Comparison of ENCODE assay signal across 8 cellular contexts in the genomic region with DNA sequence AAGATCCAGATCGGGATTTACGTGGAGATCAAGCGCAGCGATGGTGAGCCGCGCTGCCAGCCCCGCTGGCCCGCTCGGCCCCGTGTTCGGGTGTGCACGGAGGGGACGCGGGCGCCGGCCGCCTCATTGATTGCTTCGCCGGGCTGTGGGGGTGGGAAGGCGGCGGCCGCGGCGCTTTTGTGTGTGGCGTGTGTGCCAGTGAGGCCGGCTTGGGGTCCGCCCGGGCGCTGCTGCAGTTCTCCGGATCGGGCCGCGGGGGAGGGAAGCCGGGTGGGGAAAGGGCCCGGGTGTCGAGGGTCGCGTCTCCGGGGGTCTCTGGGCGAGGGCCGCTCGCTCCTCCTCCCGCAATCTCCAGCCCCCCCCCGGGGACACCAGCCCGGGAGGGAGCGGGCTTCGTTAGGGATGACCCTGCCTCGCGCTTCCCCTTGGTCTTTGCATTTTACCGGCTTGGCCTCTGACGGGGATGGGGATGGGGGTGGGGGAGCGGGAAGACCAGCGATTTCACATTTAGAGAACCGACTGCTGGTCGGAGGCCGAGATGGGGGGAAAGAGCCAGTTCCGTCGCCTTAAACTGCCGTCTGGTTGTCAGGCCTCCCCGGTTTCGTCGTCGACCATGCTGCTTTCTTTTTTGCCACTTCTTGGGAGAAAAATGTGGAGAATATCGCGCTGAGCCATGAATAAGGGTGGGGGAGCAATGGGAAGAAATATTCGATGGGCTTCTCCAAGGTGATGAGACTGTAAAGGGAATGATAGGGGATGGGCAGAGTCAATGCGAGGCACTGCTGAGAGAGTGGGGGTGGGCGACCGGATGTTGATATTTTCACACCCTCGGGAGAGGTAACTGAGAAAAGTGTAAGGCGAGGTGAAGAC. TPM values are rescaled to one million over a fixed set of nuclear protein-coding genes. Genes with fewer than 3 reads are reported as not detected.
DNase-seq lines count a peak whose midpoint lies in the region; ATAC-seq, FAIRE-seq and TF ChIP-seq lines count a peak whose summit lies in the region.

No MANE protein-coding gene starts in this region.

- H3K4me3 ChIP-seq in HUES48 (ENCODE audit: low read depth, low read length): peak overlapping the region; percentile 98
- H3K4me3 ChIP-seq in K562: peak overlapping the region; percentile 97
- peak overlapping the region; percentile 93 for H3K4me3 ChIP-seq in iPS-18c (ENCODE audit: insufficient read depth, low read depth, low read length)
- peak overlapping the region; percentile 64 to 99 (median 95) for H3K4me3 ChIP-seq in skin epidermis

- H3K9ac ChIP-seq in HUES48 (ENCODE audit: low read depth, low read length) (peak overlapping the region; percentile 86), K562 (ENCODE audit: insufficient read depth in 1 of 2, low read depth in 2 of 2, low read length in 2 of 2) (peak overlapping the region; percentile 84 to 97)

- no peaks in the 10 kb centered on the region for H3K9me1 ChIP-seq in K562 (ENCODE audit: control insufficient read depth, insufficient read depth, low read length)

- TF ChIP-seq RAD21 in K562 (CRISPR knock-in tag; conservative IDR thresholded peaks at IDR 0.05 in 1 of 2, IDR thresholded peaks at IDR 0.05 in 1 of 2): no peak

- BruUV-seq in K562 (replicated peaks; lab: Mats Ljungman, UMichigan): no TSS peak

- TF ChIP-seq CTCF in K562 (IDR thresholded peaks at IDR 0.05 in 2 of 3, conservative IDR thresholded peaks at IDR 0.05 in 1 of 3; ENCODE audit: insufficient read depth in 2 of 3, low read depth in 1 of 3, low read length in 3 of 3): no peak

- POLR2A ChIA-PET in K562 (lab: Yijun Ruan, JAX): interaction anchor here (0.6 to 1.6 kb wide), 8 partner anchors 9 to 97 kb away, joined by 3 to 7 read pairs (median 5); a partner anchor contains a TSS

- in situ Hi-C loops in K562 (cut with MboI): no loop called here

- intact Hi-C loops in K562 (cut with micrococcal nuclease): loop anchor here (5.0 kb wide), 1 partner anchor 44 kb away; no protein-coding TSS in a partner anchor

- DNase-seq in D341Med (ENCODE audit: low spot score) (peak; percentile 38), T-helper 22 cell (ENCODE audit: low read depth) (peak; percentile 12), K562 (ENCODE audit: extremely low read depth in 1 of 4, low spot score in 3 of 4) (peak in 3 of 4 experiments; percentile 53 to 65 (median 57)), cerebellar nuclear complex (lab: John Stamatoyannopoulos, UW) (no peak)

- H3K36me3 ChIP-seq in HUES48 (ENCODE audit: control insufficient read depth, insufficient read depth, low read length): peaks cover 15% of the 10 kb centered on the region
- peaks cover 18% of the 10 kb centered on the region for H3K36me3 ChIP-seq in K562 (ENCODE audit: control insufficient read depth, insufficient read depth, low read length)

- H3K27me3 ChIP-seq in HUES48 (ENCODE audit: control insufficient read depth, insufficient read depth, low read length): no peaks in the 10 kb centered on the region
- no peaks in the 10 kb centered on the region for H3K27me3 ChIP-seq in K562 (ENCODE audit: control insufficient read depth in 2 of 2, insufficient read depth in 2 of 2, low read length in 2 of 2)

- H2AFZ ChIP-seq in K562 (ENCODE audit: low read depth, low read length): peak overlapping the region; percentile 51

- CTCF ChIA-PET in K562 (lab: Yijun Ruan, JAX; ENCODE audit: low intra/inter-chr PET ratio): no interaction called here

- TF ChIP-seq POLR2A in K562 (conservative IDR thresholded peaks at IDR 0.05): peak; percentile 31; the same call in 1 of the 2 replicates

- H3K4me2 ChIP-seq in K562 (ENCODE audit: insufficient read depth, low read length): peak overlapping the region; percentile 81

- peaks cover 60% of the 10 kb centered on the region for H3K79me2 ChIP-seq in K562 (ENCODE audit: control insufficient read depth, insufficient read depth, low read length)

- H3K27ac ChIP-seq in HUES48 (ENCODE audit: low read depth, low read length) (peak overlapping the region; percentile 94), K562 (ENCODE audit: extremely low read depth, low read depth, low read length) (peak overlapping the region; percentile 91), skin epidermis (peak overlapping the region; percentile 70 to 97 (median 90))

- H4K20me1 ChIP-seq in K562 (replicated peaks; ENCODE audit: control insufficient read depth, insufficient read depth, low read length): peaks cover 24% of the 10 kb centered on the region

- FAIRE-seq in K562 (lab: Jason Lieb, UNC): peak; percentile 71

- TF ChIP-seq EP300 in K562 (IDR thresholded peaks at IDR 0.05; ENCODE audit: low read length): no peak

- under 1% methylated on average over 34 of the region's 71 CpGs for WGBS in K562 (ENCODE audit: insufficient coverage, low coverage, missing lambda C conversion rate)

- H3K4me1 ChIP-seq in HUES48 (ENCODE audit: control insufficient read depth, insufficient read depth, low read length) (peaks cover 14% of the 10 kb centered on the region), K562 (replicated peaks in 1 of 2; ENCODE audit: control insufficient read depth in 2 of 2, insufficient read depth in 2 of 2, low read length in 2 of 2) (peaks cover 19 to 36% of the 10 kb centered on the region in 2 experiments; a peak in 4 of 5 replicates)

- H3K9me3 ChIP-seq in HUES48 (ENCODE audit: control insufficient read depth, insufficient read depth, low read length) (no peaks in the 10 kb centered on the region), K562 (replicated peaks; ENCODE audit: control insufficient read depth, insufficient read depth, low read depth, low read length) (no peaks in the 10 kb centered on the region), iPS-18c (ENCODE audit: control insufficient read depth, insufficient read depth, low read length) (peaks cover 2% of the 10 kb centered on the region)

- ATAC-seq in GM21390 (IDR thresholded peaks at IDR 0.05; ENCODE audit: unreplicated experiment): peak; percentile 25
- ATAC-seq in K562: peak; percentile 56

TF ChIP-seq in K562, 482 proteins besides CTCF, POLR2A, EP300 and RAD21 (continues in another document):
- TF ChIP-seq PHF21A (IDR thresholded peaks at IDR 0.05; ENCODE audit: borderline replicate concordance, low read depth): no peak
- TF ChIP-seq, protein P1, sequence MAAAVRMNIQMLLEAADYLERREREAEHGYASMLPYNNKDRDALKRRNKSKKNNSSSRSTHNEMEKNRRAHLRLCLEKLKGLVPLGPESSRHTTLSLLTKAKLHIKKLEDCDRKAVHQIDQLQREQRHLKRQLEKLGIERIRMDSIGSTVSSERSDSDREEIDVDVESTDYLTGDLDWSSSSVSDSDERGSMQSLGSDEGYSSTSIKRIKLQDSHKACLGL (CRISPR knock-in tag; IDR thresholded peaks at IDR 0.05; ENCODE audit: borderline replicate concordance, poor library complexity, severe bottlenecking): no peak
- no peak; the same call in 1 of the 2 replicates for TF ChIP-seq TCF3 (CRISPR knock-in tag; IDR thresholded peaks at IDR 0.05)
- TF ChIP-seq ZC3H11A (IDR thresholded peaks at IDR 0.05; ENCODE audit: low read depth, low read length): no peak
- 0 out of 2 replicates have a peak, but pooled peaks have one; percentile 7 for TF ChIP-seq RBM34 (IDR thresholded peaks at IDR 0.05; ENCODE audit: borderline replicate concordance, insufficient read depth, low read length)
- TF ChIP-seq, protein P2, sequence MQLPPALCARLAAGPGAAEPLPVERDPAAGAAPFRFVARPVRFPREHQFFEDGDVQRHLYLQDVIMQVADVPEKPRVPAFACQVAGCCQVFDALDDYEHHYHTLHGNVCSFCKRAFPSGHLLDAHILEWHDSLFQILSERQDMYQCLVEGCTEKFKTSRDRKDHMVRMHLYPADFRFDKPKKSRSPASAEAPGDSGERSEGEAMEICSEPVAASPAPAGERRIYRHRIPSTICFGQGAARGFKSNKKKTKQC (CRISPR knock-in tag; IDR thresholded peaks at IDR 0.05): 0 out of 2 replicates have a peak, but pooled peaks have one; percentile 54
- TF ChIP-seq MCM3 (IDR thresholded peaks at IDR 0.05): no peak
- TF ChIP-seq ZNF445 (CRISPR knock-in tag; IDR thresholded peaks at IDR 0.05; ENCODE audit: low read depth): no peak
- TF ChIP-seq BRCA1 (IDR thresholded peaks at IDR 0.05): no peak
- no peak for TF ChIP-seq BRCA1 (CRISPR knock-in tag; IDR thresholded peaks at IDR 0.05)
- TF ChIP-seq ETV1 (tag; conservative IDR thresholded peaks at IDR 0.05; ENCODE audit: low read depth): peak; percentile 85
- TF ChIP-seq POLR2G (IDR thresholded peaks at IDR 0.05; ENCODE audit: low read depth, low read length): peak; percentile 74
- no peak for TF ChIP-seq TFAM (CRISPR knock-in tag; conservative IDR thresholded peaks at IDR 0.05)
- no peak for TF ChIP-seq NCOA4 (IDR thresholded peaks at IDR 0.05; ENCODE audit: partially characterized antibody)
- no peak for TF ChIP-seq GTF2F1 (IDR thresholded peaks at IDR 0.05; ENCODE audit: low read depth, low read length)
- TF ChIP-seq GATAD2A (IDR thresholded peaks at IDR 0.05): 0 out of 2 replicates have a peak, but pooled peaks have one; percentile 12

RNA-seq across cellular contexts. Expression of a gene that starts 0.7 kb away (rescaled TPM):
- 61.3 and 233 TPM in 2 replicates for total RNA-seq in K562 (2011; cell fraction: chromatin; rRNA removed; ENCODE audit: low replicate concordance)
- 22.8 and 41.1 TPM in 2 replicates for total RNA-seq in K562 (2011; cell fraction: nucleolus; rRNA removed)
- total RNA-seq in K562 (2011; cell fraction: nucleoplasm; rRNA removed): 69.0 and 96.6 TPM in 2 replicates
- total RNA-seq in K562 (2014; rRNA removed): 53.6 and 61.9 TPM in 2 replicates
- 97.1 and 114 TPM in 2 replicates for total RNA-seq in K562 (2014; rRNA removed; fragmentation: Illumina TruSeq; extraction: Trizol)
- total RNA-seq in K562 (2015; rRNA removed; fragmentation: Illumina TruSeq; extraction: Trizol): 74.4 and 77.6 TPM in 2 replicates
- 84.7 and 90.6 TPM in 2 replicates for total RNA-seq in K562 (2021)
- polyA plus RNA-seq in K562 (2011; rRNA removed): 47.9 and 83.4 TPM in 2 replicates
- 16.3 and 32.6 TPM in 2 replicates for polyA plus RNA-seq in K562 (2011; cell fraction: cytosol; rRNA removed)
- 22.2 and 27.0 TPM in 2 replicates for polyA plus RNA-seq in K562 (2011; cell fraction: nucleus; rRNA removed)
- polyA plus RNA-seq in K562 (2012): 68.3 and 93.3 TPM in 2 replicates
- polyA plus RNA-seq in K562 (2014; fragmentation: Illumina TruSeq; extraction: Trizol): 117 and 126 TPM in 2 replicates
- polyA plus RNA-seq in K562 (2014; fragmentation: Nextera tagmentation; extraction: Ambion mirVana): 10 to 100 TPM; 42.6 to 48.3 TPM
- polyA plus RNA-seq in K562 (2014; rRNA removed): 57.2 and 60.4 TPM in 2 replicates
- polyA minus RNA-seq in K562 (2011; rRNA and poly(A)+ RNA removed): 210 and 230 TPM in 2 replicates
- 73.6 and 84.8 TPM in 2 replicates for polyA minus RNA-seq in K562 (2011; cell fraction: cytosol; rRNA and poly(A)+ RNA removed)
- 28.1 and 45.8 TPM in 2 replicates for polyA minus RNA-seq in K562 (2011; cell fraction: nucleus; rRNA and poly(A)+ RNA removed)

Comparison
In these comparisons a context has a peak if more than half of its experiments do, and no peak if none do; other contexts are left out.
1. DNase-seq: peak in D341Med (single experiment), T-helper 22 cell (single experiment) and K562 (3 of 4); none in cerebellar nuclear complex (0 of 2).
2. Peak in every context shown above with its lines, with median percentiles within 50 percentile points of each other: H3K27ac ChIP-seq and H3K4me3 ChIP-seq.